Comparison of ENCODE assay signal across 8 cellular contexts in the genomic region with DNA sequence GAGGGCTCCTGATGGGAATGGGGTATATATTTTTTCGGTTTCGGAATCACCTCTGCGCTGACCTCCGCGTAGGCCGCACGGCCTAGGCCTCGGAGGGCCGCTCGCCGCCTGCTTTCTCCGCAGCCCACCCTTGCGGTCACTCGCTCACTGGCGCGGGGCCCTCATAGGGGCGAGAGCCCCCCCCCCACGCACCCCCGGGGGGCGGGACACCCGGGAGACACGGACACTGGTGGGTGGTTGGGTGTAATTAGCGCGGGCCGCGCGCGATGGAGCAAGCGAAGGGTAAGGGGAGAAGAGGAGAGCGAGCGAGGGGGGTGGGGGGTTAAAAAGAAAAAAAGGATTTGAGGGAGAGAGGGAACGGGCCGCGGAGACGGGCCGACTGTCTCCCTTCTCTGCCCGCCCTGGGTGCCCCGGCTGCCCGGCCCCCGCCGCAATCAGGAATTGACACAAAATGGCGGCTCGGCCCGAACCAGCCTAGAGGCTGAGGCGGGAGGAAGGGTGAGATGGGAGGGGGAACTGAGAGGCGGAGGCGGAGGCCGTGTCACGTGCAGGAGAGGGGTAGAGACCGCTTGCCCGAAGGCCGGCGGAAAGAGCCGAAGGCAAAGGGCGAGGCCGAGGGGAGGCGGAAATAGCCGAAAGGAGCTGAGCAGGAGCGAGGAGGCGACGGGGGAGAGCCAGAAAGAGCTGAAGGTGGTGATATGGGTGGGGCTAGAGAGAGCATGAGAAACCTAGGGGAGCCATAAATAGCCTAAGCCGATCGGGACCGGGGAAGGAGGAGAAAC. TPM values are rescaled to one million over a fixed set of nuclear protein-coding genes. Genes with fewer than 3 reads are reported as not detected.
DNase-seq lines count a peak whose midpoint lies in the region; ATAC-seq and TF ChIP-seq lines count a peak whose summit lies in the region.

No MANE protein-coding gene starts in this region.

- H3K27ac Mint-ChIP-seq in nephron = peak overlapping the region; percentile 99 to 100 (median 100)

- H3K4me1 ChIP-seq in HAP-1 = peaks cover 25% of the 10 kb centered on the region

- peak; percentile 99 for DNase-seq in G401 (ENCODE audit: low spot score)
- DNase-seq in HAP-1 (ENCODE audit: low spot score in 2 of 2) = peak; percentile 99 to 100
- DNase-seq in MG63 = peak; percentile 100
- DNase-seq in SHP77 (lab: John Stamatoyannopoulos, UW) = peak; percentile 97 to 98
- DNase-seq in activated gamma-delta T cell (lab: John Stamatoyannopoulos, UW) = peak; percentile 95
- peak; percentile 99 for DNase-seq in fibroblast of the aortic adventitia (ENCODE audit: low read depth)
- DNase-seq in stimulated activated naive CD8-positive, alpha-beta T cell treated with anti-CD3 and anti-CD28 coated beads, Interleukin-15, Interleukin-2, amounts not matched to agents 100 U/mL and 50 U/mL, for 24 hours = peak; percentile 99

- H3K4me3 ChIP-seq in HAP-1 (peak overlapping the region; percentile 77), MG63 (peak overlapping the region; percentile 78), fibroblast of the aortic adventitia (ENCODE audit: low read depth, low read length) (peak overlapping the region; percentile 94)

- peaks cover 3% of the 10 kb centered on the region for H3K27me3 Mint-ChIP-seq in nephron (ENCODE audit: low read depth)

- no peak for TF ChIP-seq CTCF in fibroblast of the aortic adventitia (IDR thresholded peaks at IDR 0.05; ENCODE audit: insufficient read depth, low read length)
- TF ChIP-seq CTCF in nephron (IDR thresholded peaks at IDR 0.05; ENCODE audit: unreplicated experiment in 3 of 3) = no peak

- in situ Hi-C loops in G401 (cut with HindIII; ENCODE audit: low sequenced_read_pairs) (no loop called here), HAP-1 (cut with MboI; ENCODE audit: low sequenced_read_pairs) (no loop called here)

- peak overlapping the region; percentile 96 for H3K4me3 Mint-ChIP-seq in nephron

- H3K36me3 Mint-ChIP-seq in nephron (ENCODE audit: low read depth) = peaks cover 8% of the 10 kb centered on the region

- H3K9me3 Mint-ChIP-seq in nephron = no peaks in the 10 kb centered on the region

- peak; percentile 92 for ATAC-seq in stimulated activated naive CD8-positive, alpha-beta T cell treated with anti-CD3 and anti-CD28 coated beads, Interleukin-15, Interleukin-2, amounts not matched to agents 100 U/mL and 50 U/mL, for 24 hours

- H3K27me3 ChIP-seq in HAP-1 (ENCODE audit: low read depth) = no peaks in the 10 kb centered on the region
- no peaks in the 10 kb centered on the region for H3K27me3 ChIP-seq in MG63

- peaks cover 38% of the 10 kb centered on the region for H3K4me1 Mint-ChIP-seq in nephron

- H3K9me3 ChIP-seq in HAP-1 = no peaks in the 10 kb centered on the region
- H3K9me3 ChIP-seq in MG63 = no peaks in the 10 kb centered on the region

- H3K36me3 ChIP-seq in HAP-1 (replicated peaks) (no peaks in the 10 kb centered on the region; the same call in 1 of the 2 replicates), MG63 (peaks cover 25% of the 10 kb centered on the region)

RNA-seq across cellular contexts. Expression of gene ZC3H4, which starts 0.7 kb away (rescaled TPM):
- 12.4 and 16.8 TPM in 2 replicates for total RNA-seq in G401 (2014; rRNA removed; shearing (Covaris generic))
- total RNA-seq in MG63 (2014; rRNA removed; shearing (Covaris generic); ENCODE audit: low replicate concordance) = 8.2 and 25.2 TPM in 2 replicates
- total RNA-seq in fibroblast of the aortic adventitia (ENCODE audit: low replicate concordance) = 20.4 and 24.0 TPM in 2 replicates

RNA-seq across cellular contexts. Expression of gene SAE1, which starts 17.8 kb away (rescaled TPM):
- 603 and 649 TPM in 2 replicates for total RNA-seq in G401 (2014; rRNA removed; shearing (Covaris generic))
- 389 and 411 TPM in 2 replicates for total RNA-seq in MG63 (2014; rRNA removed; shearing (Covaris generic); ENCODE audit: low replicate concordance)
- 70.2 and 140 TPM in 2 replicates for total RNA-seq in fibroblast of the aortic adventitia (ENCODE audit: low replicate concordance)

Comparison
In these comparisons a context has a peak if more than half of its experiments do, and no peak if none do; other contexts are left out.
1. Peak in every context shown above with its lines: DNase-seq, ATAC-seq and H3K4me3 ChIP-seq.